Comparison of ENCODE assay signal across 1 cellular context in genomic region chr19:8081569-8082550, GRCh38.
TF ChIP-seq lines count a peak whose summit lies in the region.

No MANE protein-coding gene starts in this region.

TF ChIP-seq in SK-N-SH treated with all-trans-retinoic acid at 6 μM for 48 hours, 23 proteins besides CTCF, POLR2A, EP300 and RAD21 (continued from another document):
- TF ChIP-seq, protein P1, sequence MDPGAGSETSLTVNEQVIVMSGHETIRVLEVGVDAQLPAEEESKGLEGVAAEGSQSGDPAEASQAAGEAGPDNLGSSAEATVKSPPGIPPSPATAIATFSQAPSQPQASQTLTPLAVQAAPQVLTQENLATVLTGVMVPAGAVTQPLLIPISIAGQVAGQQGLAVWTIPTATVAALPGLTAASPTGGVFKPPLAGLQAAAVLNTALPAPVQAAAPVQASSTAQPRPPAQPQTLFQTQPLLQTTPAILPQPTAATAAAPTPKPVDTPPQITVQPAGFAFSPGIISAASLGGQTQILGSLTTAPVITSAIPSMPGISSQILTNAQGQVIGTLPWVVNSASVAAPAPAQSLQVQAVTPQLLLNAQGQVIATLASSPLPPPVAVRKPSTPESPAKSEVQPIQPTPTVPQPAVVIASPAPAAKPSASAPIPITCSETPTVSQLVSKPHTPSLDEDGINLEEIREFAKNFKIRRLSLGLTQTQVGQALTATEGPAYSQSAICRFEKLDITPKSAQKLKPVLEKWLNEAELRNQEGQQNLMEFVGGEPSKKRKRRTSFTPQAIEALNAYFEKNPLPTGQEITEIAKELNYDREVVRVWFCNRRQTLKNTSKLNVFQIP (CRISPR knock-in tag; IDR thresholded peaks at IDR 0.05; ENCODE audit: borderline replicate concordance, low read depth): no peak
- no peak for TF ChIP-seq OSR1 (CRISPR knock-in tag; IDR thresholded peaks at IDR 0.05)
TF ChIP-seq in SK-N-SH treated with all-trans-retinoic acid at 6 μM for 48 hours: peak in this region for 0.
